Comparison of ENCODE assay signal across 1 cellular context in genomic region chr3:101495552-101495951, GRCh38.
TF ChIP-seq lines count a peak whose summit lies in the region.

No MANE protein-coding gene starts in this region.

TF ChIP-seq in K562, 482 proteins besides CTCF, POLR2A, EP300 and RAD21 (continued from another document):
- no peak for TF ChIP-seq ZBTB5 (IDR thresholded peaks at IDR 0.05)
- TF ChIP-seq, protein P1, sequence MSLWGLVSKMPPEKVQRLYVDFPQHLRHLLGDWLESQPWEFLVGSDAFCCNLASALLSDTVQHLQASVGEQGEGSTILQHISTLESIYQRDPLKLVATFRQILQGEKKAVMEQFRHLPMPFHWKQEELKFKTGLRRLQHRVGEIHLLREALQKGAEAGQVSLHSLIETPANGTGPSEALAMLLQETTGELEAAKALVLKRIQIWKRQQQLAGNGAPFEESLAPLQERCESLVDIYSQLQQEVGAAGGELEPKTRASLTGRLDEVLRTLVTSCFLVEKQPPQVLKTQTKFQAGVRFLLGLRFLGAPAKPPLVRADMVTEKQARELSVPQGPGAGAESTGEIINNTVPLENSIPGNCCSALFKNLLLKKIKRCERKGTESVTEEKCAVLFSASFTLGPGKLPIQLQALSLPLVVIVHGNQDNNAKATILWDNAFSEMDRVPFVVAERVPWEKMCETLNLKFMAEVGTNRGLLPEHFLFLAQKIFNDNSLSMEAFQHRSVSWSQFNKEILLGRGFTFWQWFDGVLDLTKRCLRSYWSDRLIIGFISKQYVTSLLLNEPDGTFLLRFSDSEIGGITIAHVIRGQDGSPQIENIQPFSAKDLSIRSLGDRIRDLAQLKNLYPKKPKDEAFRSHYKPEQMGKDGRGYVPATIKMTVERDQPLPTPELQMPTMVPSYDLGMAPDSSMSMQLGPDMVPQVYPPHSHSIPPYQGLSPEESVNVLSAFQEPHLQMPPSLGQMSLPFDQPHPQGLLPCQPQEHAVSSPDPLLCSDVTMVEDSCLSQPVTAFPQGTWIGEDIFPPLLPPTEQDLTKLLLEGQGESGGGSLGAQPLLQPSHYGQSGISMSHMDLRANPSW (CRISPR knock-in tag; IDR thresholded peaks at IDR 0.05), result no peak
- TF ChIP-seq C11orf30 (IDR thresholded peaks at IDR 0.05; ENCODE audit: low read depth), result no peak
- no peak for TF ChIP-seq TRIM28 (IDR thresholded peaks at IDR 0.05)
- no peak for TF ChIP-seq CBX3 (IDR thresholded peaks at IDR 0.05; ENCODE audit: borderline replicate concordance in 1 of 2, low read length in 2 of 2)
- TF ChIP-seq ZNF589 (CRISPR knock-in tag; IDR thresholded peaks at IDR 0.05; ENCODE audit: low read depth), result no peak
- TF ChIP-seq ZNF57 (CRISPR knock-in tag; IDR thresholded peaks at IDR 0.05), result no peak
- TF ChIP-seq CREB5 (CRISPR knock-in tag; IDR thresholded peaks at IDR 0.05), result no peak
